12 cellular contexts compared by ENCODE assay signal in the genomic region with DNA sequence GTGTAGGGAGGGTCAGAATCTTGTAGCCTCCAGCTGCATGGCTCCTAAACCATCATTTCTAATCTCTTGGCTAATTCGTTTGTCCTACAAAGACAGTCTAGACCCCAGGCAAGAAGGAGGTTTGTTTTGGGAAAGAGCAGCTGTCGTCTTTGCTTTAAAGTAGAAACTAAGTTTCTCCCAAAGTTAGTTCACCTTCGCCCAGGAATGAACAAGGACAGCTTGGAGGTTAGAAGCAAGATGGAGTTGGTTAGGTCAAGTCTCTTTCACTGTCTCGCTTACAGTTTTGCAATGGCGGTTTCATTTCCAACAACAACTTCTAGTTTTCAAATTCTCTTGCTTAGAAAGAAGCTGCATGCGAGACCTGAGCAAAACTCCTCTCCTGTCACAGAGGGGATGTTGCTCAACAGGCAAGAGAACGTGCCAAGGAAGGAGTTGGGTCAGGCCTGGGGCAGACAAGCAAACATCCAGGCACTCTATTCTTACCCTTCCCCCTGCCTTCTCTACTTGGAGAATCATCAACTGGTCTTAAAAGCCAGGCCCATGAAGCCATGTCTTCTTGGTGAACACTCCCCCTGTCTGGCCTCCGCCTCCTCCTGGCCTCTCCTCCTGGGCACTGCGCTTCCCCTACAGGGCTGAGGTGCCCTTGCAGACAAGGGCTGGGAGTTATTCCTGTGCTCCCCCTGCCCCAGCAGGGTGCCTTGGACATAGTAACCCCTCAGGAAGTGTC. TPM values are rescaled to one million over a fixed set of nuclear protein-coding genes. Genes with fewer than 3 reads are reported as not detected.
DNase-seq lines count a peak whose midpoint lies in the region; ATAC-seq, FAIRE-seq and TF ChIP-seq lines count a peak whose summit lies in the region.
"Had no signal": no experiment of that assay in that cellular context is flagged by ENCODE, and none has a peak within 500 bp of the region (broad histone marks: within the 10 kb centered on the region; RNA-seq: fewer than 3 reads in every experiment).

No MANE protein-coding gene starts in this region.

- in situ Hi-C loops in HepG2 (cut with HindIII; ENCODE audit: extremely low pct_ligation_motif_present, low pct_unique_long_range_greater_than_20kb) (no loop called here), GM13977 (cut with MboI; ENCODE audit: low pct_unique_long_range_greater_than_20kb, low sequenced_read_pairs, unreplicated experiment) (no loop called here)

- intact Hi-C loops in HepG2 (cut with micrococcal nuclease; ENCODE audit: unreplicated experiment) = loop anchor here (1.0 kb wide), 1 partner anchor 26 kb away; no protein-coding TSS in a partner anchor

- H3K4me1 ChIP-seq in HepG2 (ENCODE audit: insufficient read depth, low read length) = peaks cover 64% of the 10 kb centered on the region

- FAIRE-seq in HepG2 (lab: Jason Lieb, UNC) = no peak

- no peak for TF ChIP-seq POLR2A in HepG2 (IDR thresholded peaks at IDR 0.05; ENCODE audit: insufficient read depth in 1 of 2, low read depth in 2 of 2, low read length in 2 of 2)

- H3K79me2 ChIP-seq in HepG2 (ENCODE audit: insufficient read depth, low read length) = no peaks in the 10 kb centered on the region

- peak; percentile 6; the same call in 1 of the 3 replicates for ATAC-seq in HepG2
- ATAC-seq in GM21367 (IDR thresholded peaks at IDR 0.05; ENCODE audit: unreplicated experiment) = no peak

- H3K4me3 ChIP-seq in AG10803 (ENCODE audit: low read length) (no peak overlapping the region), coronary artery (no peak overlapping the region), HepG2 (replicated peaks in 1 of 3; ENCODE audit: insufficient read depth in 1 of 3, low read depth in 2 of 3, low read length in 3 of 3) (no peak overlapping the region)

- TF ChIP-seq EP300 in HepG2 (IDR thresholded peaks at IDR 0.05; ENCODE audit: low read depth in 2 of 2, low read length in 2 of 2) (no peak), HepG2 (CRISPR knock-in tag; IDR thresholded peaks at IDR 0.05; ENCODE audit: borderline replicate concordance) (no peak)

- TF ChIP-seq RAD21 in HepG2 (CRISPR knock-in tag; IDR thresholded peaks at IDR 0.05) = no peak

- TF ChIP-seq CTCF in AG10803 (conservative IDR thresholded peaks at IDR 0.05; ENCODE audit: low read length) (peak; percentile 12; the same call in 1 of the 2 replicates), coronary artery (IDR thresholded peaks at IDR 0.05) (no peak), HepG2 (CRISPR knock-in tag; IDR thresholded peaks at IDR 0.05) (no peak), GM13977 (IDR thresholded peaks at IDR 0.05; ENCODE audit: extremely low read depth, insufficient read depth, missing control alignments) (no peak)

- H4K20me1 ChIP-seq in HepG2 (ENCODE audit: insufficient read depth, low read length) = no peaks in the 10 kb centered on the region

- no peak overlapping the region for H2AFZ ChIP-seq in HepG2 (ENCODE audit: low read length)

- DNase-seq in AG10803 (ENCODE audit: low read depth) (peak; percentile 94), NCI-H226 (peak; percentile 76), coronary artery (ENCODE audit: low spot score) (no peak), HepG2 (ENCODE audit: low spot score) (no peak), NAMALWA (ENCODE audit: low spot score) (no peak), GM13977 (ENCODE audit: low spot score) (no peak), NCI-H146 (lab: John Stamatoyannopoulos, UW) (no peak)
- DNase-seq: activated gamma-delta T cell; CD4-positive, alpha-beta memory T cell; NCI-H1092; nucleus accumbens had no signal

- CTCF ChIA-PET in HepG2 (lab: Yijun Ruan, JAX; ENCODE audit: low intra/inter-chr PET ratio, low total read pairs) = no interaction called here

- POLR2A ChIA-PET in HepG2 (lab: Yijun Ruan, JAX) = interaction anchor here (1.8 kb wide), 1 partner anchor 90 kb away, joined by 4 read pairs; no protein-coding TSS in a partner anchor

- no peaks in the 10 kb centered on the region for H3K9me3 ChIP-seq in HepG2 (ENCODE audit: low read length)

- H3K9ac ChIP-seq in HepG2 (ENCODE audit: insufficient read depth, low read depth, low read length) = no peak overlapping the region

- no peaks in the 10 kb centered on the region for H3K36me3 ChIP-seq in HepG2 (replicated peaks in 1 of 2; ENCODE audit: control insufficient read depth in 1 of 2, insufficient read depth in 2 of 2, low read length in 2 of 2)

- H3K27ac ChIP-seq in coronary artery (peak overlapping the region; percentile 48 to 83), HepG2 (ENCODE audit: extremely low read length, insufficient read depth, low read length) (no peak overlapping the region)

- WGBS in HepG2 (ENCODE audit: low lambda C conversion rate) = 68% methylated on average over 9 of the region's 9 CpGs

- H3K4me2 ChIP-seq in HepG2 (ENCODE audit: low read depth, low read length) = no peak overlapping the region; the same call in 1 of the 2 replicates

- no peaks in the 10 kb centered on the region for H3K27me3 ChIP-seq in HepG2 (ENCODE audit: control insufficient read depth in 1 of 2, insufficient read depth in 2 of 2, low read length in 2 of 2)

- BruUV-seq in HepG2 (replicated peaks; lab: Mats Ljungman, UMichigan) = no TSS peak

TF ChIP-seq in HepG2, 621 proteins besides CTCF, POLR2A, EP300 and RAD21:
- TF ChIP-seq GABPA (IDR thresholded peaks at IDR 0.05; ENCODE audit: low read depth, low read length) (no peak), GABPA (CRISPR knock-in tag; IDR thresholded peaks at IDR 0.05; ENCODE audit: low read depth) (no peak), RXRA (CRISPR knock-in tag; IDR thresholded peaks at IDR 0.05) (no peak), TOE1 (CRISPR knock-in tag; IDR thresholded peaks at IDR 0.05) (no peak), TCF7L2 (IDR thresholded peaks at IDR 0.05; ENCODE audit: low read depth, low read length) (no peak), TOPORS (CRISPR knock-in tag; IDR thresholded peaks at IDR 0.05) (no peak), SMYD3 (CRISPR knock-in tag; IDR thresholded peaks at IDR 0.05) (no peak), SOX6 (IDR thresholded peaks at IDR 0.05) (no peak), SOX6 (CRISPR knock-in tag; IDR thresholded peaks at IDR 0.05) (no peak)
- TF ChIP-seq, protein P1, sequence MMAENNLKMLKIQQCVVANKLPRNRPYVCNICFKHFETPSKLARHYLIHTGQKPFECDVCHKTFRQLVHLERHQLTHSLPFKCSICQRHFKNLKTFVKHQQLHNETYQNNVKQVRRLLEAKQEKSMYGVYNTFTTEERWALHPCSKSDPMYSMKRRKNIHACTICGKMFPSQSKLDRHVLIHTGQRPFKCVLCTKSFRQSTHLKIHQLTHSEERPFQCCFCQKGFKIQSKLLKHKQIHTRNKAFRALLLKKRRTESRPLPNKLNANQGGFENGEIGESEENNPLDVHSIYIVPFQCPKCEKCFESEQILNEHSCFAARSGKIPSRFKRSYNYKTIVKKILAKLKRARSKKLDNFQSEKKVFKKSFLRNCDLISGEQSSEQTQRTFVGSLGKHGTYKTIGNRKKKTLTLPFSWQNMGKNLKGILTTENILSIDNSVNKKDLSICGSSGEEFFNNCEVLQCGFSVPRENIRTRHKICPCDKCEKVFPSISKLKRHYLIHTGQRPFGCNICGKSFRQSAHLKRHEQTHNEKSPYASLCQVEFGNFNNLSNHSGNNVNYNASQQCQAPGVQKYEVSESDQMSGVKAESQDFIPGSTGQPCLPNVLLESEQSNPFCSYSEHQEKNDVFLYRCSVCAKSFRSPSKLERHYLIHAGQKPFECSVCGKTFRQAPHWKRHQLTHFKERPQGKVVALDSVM (CRISPR knock-in tag; IDR thresholded peaks at IDR 0.05) = 0 out of 2 replicates have a peak, but pooled peaks have one; percentile 14

RNA-seq across cellular contexts. Expression of a gene that starts 57.6 kb away (rescaled TPM):
- 3.2 and 7.3 TPM in 2 replicates for total RNA-seq in HepG2 (2016; rRNA removed; fragmentation: Illumina TruSeq; extraction: Trizol)
- 2.0 and 2.5 TPM in 2 replicates for total RNA-seq in HepG2 (2016; cell fraction: cytosol; rRNA removed; fragmentation: Illumina TruSeq; extraction: Trizol; ENCODE audit: low read depth)
- total RNA-seq in HepG2 (2016; cell fraction: insoluble cytoplasmic fraction; rRNA removed; fragmentation: Illumina TruSeq; extraction: Trizol) = 2.4 and 7.8 TPM in 2 replicates
- total RNA-seq in HepG2 (2016; cell fraction: membrane; rRNA removed; fragmentation: Illumina TruSeq; extraction: Trizol) = 3.7 and 4.9 TPM in 2 replicates
- total RNA-seq in HepG2 (2016; cell fraction: nucleus; rRNA removed; fragmentation: Illumina TruSeq; extraction: Trizol) = 8.7 and 10.7 TPM in 2 replicates
- polyA plus RNA-seq in HepG2 (2011; rRNA removed) = 13.8 and 16.0 TPM in 2 replicates
- polyA plus RNA-seq in HepG2 (2011; cell fraction: cytosol; rRNA removed) = 8.3 and 8.8 TPM in 2 replicates
- polyA plus RNA-seq in HepG2 (2011; cell fraction: nucleus; rRNA removed) = 49.0 and 57.1 TPM in 2 replicates
- 6.3 and 10.4 TPM in 2 replicates for polyA plus RNA-seq in HepG2 (2012)
- polyA plus RNA-seq in HepG2 (2016; cell fraction: cytosol; fragmentation: Illumina TruSeq; extraction: Trizol; ENCODE audit: low read depth) = 1.9 and 2.6 TPM in 2 replicates
- polyA plus RNA-seq in HepG2 (2016; cell fraction: insoluble cytoplasmic fraction; fragmentation: Illumina TruSeq; extraction: Trizol; ENCODE audit: low read depth) = 3.4 and 3.6 TPM in 2 replicates
- polyA plus RNA-seq in HepG2 (2016; cell fraction: membrane; fragmentation: Illumina TruSeq; extraction: Trizol; ENCODE audit: low read depth) = 3.5 and 4.2 TPM in 2 replicates
- polyA plus RNA-seq in HepG2 (2016; cell fraction: nucleus; fragmentation: Illumina TruSeq; extraction: Trizol; ENCODE audit: insufficient read depth, low read depth) = 34.3 and 35.9 TPM in 2 replicates
- 11.5 and 19.4 TPM in 2 replicates for polyA minus RNA-seq in HepG2 (2011; rRNA and poly(A)+ RNA removed; ENCODE audit: low replicate concordance)
- polyA minus RNA-seq in HepG2 (2011; cell fraction: cytosol; rRNA and poly(A)+ RNA removed) = 2.8 and 4.9 TPM in 2 replicates
- 13.4 and 15.0 TPM in 2 replicates for polyA minus RNA-seq in HepG2 (2011; cell fraction: nucleus; rRNA and poly(A)+ RNA removed)

Comparison
In these comparisons a context has a peak if more than half of its experiments do, and no peak if none do; other contexts are left out.
1. DNase-seq: peak in AG10803 (single experiment) and NCI-H226 (single experiment); none in coronary artery (single experiment), HepG2 (single experiment), NAMALWA (single experiment), GM13977 (single experiment) and NCI-H146 (single experiment).